Comparison of ENCODE assay signal across 29 cellular contexts in the genomic region with DNA sequence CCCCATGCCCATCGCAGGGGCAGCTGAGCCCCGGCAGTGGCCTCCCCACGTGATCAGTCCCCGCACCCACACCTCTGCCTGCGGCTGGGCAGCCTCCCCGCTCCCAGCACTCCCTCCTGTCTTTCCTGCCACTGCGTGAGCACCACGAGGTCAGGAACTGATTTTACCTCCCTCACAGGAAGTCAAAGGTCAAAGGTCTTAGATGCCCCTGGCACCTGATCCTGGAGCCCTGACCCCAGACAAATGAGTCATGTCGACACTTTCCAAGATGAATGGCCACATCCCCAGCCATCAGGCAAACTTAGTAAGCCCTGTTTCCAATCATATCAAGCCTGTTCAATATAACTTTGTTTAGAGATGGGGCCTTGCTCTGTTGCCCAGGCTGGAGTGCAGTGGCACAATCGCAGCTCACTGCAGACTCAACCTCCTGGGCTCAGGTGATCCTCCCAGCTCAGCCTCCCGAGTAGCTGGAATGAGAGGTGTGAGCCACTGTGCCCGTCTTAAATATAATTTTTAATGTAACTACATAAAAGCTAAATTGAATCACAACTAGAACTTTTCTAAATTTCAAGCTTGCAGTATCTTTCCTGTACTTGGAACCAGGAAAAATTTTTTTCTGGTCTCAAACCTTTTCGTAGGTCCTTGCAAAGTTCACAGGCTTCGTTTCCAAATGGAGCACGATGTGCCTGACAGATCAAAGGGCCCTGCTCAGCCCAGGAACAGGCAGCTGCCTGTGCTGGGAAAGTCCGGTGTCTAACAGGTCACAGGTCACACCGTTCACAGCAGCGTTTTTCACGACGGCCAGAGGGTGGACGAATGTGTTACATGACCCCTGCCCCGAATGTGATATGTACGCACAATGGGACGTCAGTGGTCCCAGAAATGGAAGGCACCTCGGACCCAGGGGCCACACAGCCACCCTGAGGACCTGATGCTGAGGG. TPM values are rescaled to one million over a fixed set of nuclear protein-coding genes. Genes with fewer than 3 reads are reported as not detected.
A peak's percentile ranks its signal among the peaks of the same experiment; 100 is the strongest.
DNase-seq lines count a peak whose midpoint lies in the region; ATAC-seq, FAIRE-seq and TF ChIP-seq lines count a peak whose summit lies in the region.
"Had no signal": no experiment of that assay in that cellular context is flagged by ENCODE, and none has a peak within 500 bp of the region (broad histone marks: within the 10 kb centered on the region; RNA-seq: fewer than 3 reads in every experiment).

No MANE protein-coding gene starts in this region.

- H3K9me3 ChIP-seq in SK-N-SH (no peaks in the 10 kb centered on the region), HepG2 (ENCODE audit: low read length) (peaks cover 8% of the 10 kb centered on the region; the same call in 1 of the 2 replicates), small intestine (ENCODE audit: control insufficient read depth, low read depth) (peaks cover 1% of the 10 kb centered on the region)

- in situ Hi-C loops in HepG2 (cut with HindIII; ENCODE audit: extremely low pct_ligation_motif_present, low pct_unique_long_range_greater_than_20kb), result loop anchor here (5.0 kb wide), 1 partner anchor 191 kb away; no protein-coding TSS in a partner anchor

- no peak overlapping the region for H3K9ac ChIP-seq in SK-N-SH
- peak overlapping the region; percentile 34; the same call in 1 of the 2 replicates for H3K9ac ChIP-seq in HepG2 (ENCODE audit: insufficient read depth, low read depth, low read length)

- peaks cover 6% of the 10 kb centered on the region for H3F3A ChIP-seq in SK-N-SH (replicated peaks; ENCODE audit: insufficient read depth)

- no peak for TF ChIP-seq POLR2A in HepG2 (IDR thresholded peaks at IDR 0.05; ENCODE audit: insufficient read depth in 1 of 2, low read depth in 2 of 2, low read length in 2 of 2)

- TF ChIP-seq CTCF in SK-N-SH (IDR thresholded peaks at IDR 0.05) (no peak), choroid plexus epithelial cell (conservative IDR thresholded peaks at IDR 0.05; ENCODE audit: low read depth, low read length) (no peak), HepG2 (CRISPR knock-in tag; IDR thresholded peaks at IDR 0.05) (peak; percentile 9; the same call in 1 of the 2 replicates)

- no peak overlapping the region for H3K4me3 ChIP-seq in SK-N-SH (ENCODE audit: low read depth in 2 of 2, low read length in 1 of 2)
- no peak overlapping the region for H3K4me3 ChIP-seq in choroid plexus epithelial cell (ENCODE audit: low read depth, low read length)
- H3K4me3 ChIP-seq in HepG2 (replicated peaks in 1 of 3; ENCODE audit: insufficient read depth in 1 of 3, low read depth in 2 of 3, low read length in 3 of 3), result peak overlapping the region in 1 of 3 experiments; percentile 44; a peak in 2 of 6 replicates
- H3K4me3 ChIP-seq in small intestine (ENCODE audit: low read depth in 1 of 2, low read length in 2 of 2), result no peak overlapping the region
- H3K4me3 ChIP-seq: breast epithelium, sigmoid colon, stomach, tibial nerve had no signal

- FAIRE-seq in HepG2 (lab: Jason Lieb, UNC) (peak; percentile 93), small intestine (lab: Jason Lieb, UNC) (no peak)
- FAIRE-seq: GM18507 had no signal

- CTCF ChIA-PET in SK-N-SH (lab: Yijun Ruan, JAX), result interaction anchor here (0.7 to 7.2 kb wide), 6 partner anchors 6 to 257 kb away, joined by 3 to 122 read pairs (median 10); no protein-coding TSS in a partner anchor
- CTCF ChIA-PET in HepG2 (lab: Yijun Ruan, JAX; ENCODE audit: low intra/inter-chr PET ratio, low total read pairs), result no interaction called here

- peaks cover 77% of the 10 kb centered on the region for H3K27me3 ChIP-seq in SK-N-SH (ENCODE audit: insufficient read depth)
- H3K27me3 ChIP-seq in HepG2 (ENCODE audit: control insufficient read depth in 1 of 2, insufficient read depth in 2 of 2, low read length in 2 of 2), result peaks cover 0 to 27% of the 10 kb centered on the region in 2 experiments; a peak in 4 of 5 replicates
- H3K27me3 ChIP-seq in small intestine (ENCODE audit: control insufficient read depth in 2 of 2, insufficient read depth in 2 of 2, low read length in 2 of 2), result peaks cover 2 to 5% of the 10 kb centered on the region in 2 donors

- intact Hi-C loops in HepG2 (cut with micrococcal nuclease; ENCODE audit: unreplicated experiment), result loop anchor here (1.0 kb wide), 1 partner anchor 14 kb away; no protein-coding TSS in a partner anchor

- no TSS peak for BruUV-seq in HepG2 (replicated peaks; lab: Mats Ljungman, UMichigan)

- H3K36me3 ChIP-seq in SK-N-SH (replicated peaks in 1 of 2; ENCODE audit: control insufficient read depth in 1 of 2, insufficient read depth in 2 of 2, low read length in 1 of 2) (no peaks in the 10 kb centered on the region), HepG2 (replicated peaks in 1 of 2; ENCODE audit: control insufficient read depth in 1 of 2, insufficient read depth in 2 of 2, low read length in 2 of 2) (no peaks in the 10 kb centered on the region), small intestine (ENCODE audit: control insufficient read depth in 2 of 2, insufficient read depth in 2 of 2, low read length in 2 of 2) (no peaks in the 10 kb centered on the region)
- H3K36me3 ChIP-seq: breast epithelium, sigmoid colon, stomach, tibial nerve had no signal

- TF ChIP-seq RAD21 in SK-N-SH (IDR thresholded peaks at IDR 0.05; ENCODE audit: low read length), result no peak
- TF ChIP-seq RAD21 in HepG2 (CRISPR knock-in tag; IDR thresholded peaks at IDR 0.05), result no peak

- TF ChIP-seq EP300 in SK-N-SH (IDR thresholded peaks at IDR 0.05; ENCODE audit: borderline replicate concordance in 1 of 2, low read depth in 1 of 2, low read length in 1 of 2) (no peak), HepG2 (IDR thresholded peaks at IDR 0.05; ENCODE audit: low read depth in 2 of 2, low read length in 2 of 2) (peak in 1 of 2 experiments; percentile 55; a peak in 2 of 4 replicates), HepG2 (CRISPR knock-in tag; IDR thresholded peaks at IDR 0.05; ENCODE audit: borderline replicate concordance) (0 out of 2 replicates have a peak, but pooled peaks have one; percentile 25)

- DNase-seq in SK-N-SH (peak; percentile 34), choroid plexus epithelial cell (ENCODE audit: low read depth) (peak; percentile 27), HepG2 (ENCODE audit: low spot score) (peak; percentile 83), small intestine (peak; percentile 23)
- DNase-seq: 8988T; activated T-cell treated with anti-CD3 and anti-CD28 coated beads, Interleukin-2, amount 50 U/mL, for 24 hours; amygdala; CD8-positive, alpha-beta T cell; DMS153; GDM1; glutamatergic neuron; GOT3; KBM-7; natural killer cell; NCI-H1436 treated with DMSO at 0.1 percent for 48 hours; OCI-M1; Right ventricle myocardium superior; sigmoid colon; stomach had no signal

- H3K4me2 ChIP-seq in SK-N-SH (no peak overlapping the region), HepG2 (ENCODE audit: low read depth, low read length) (peak overlapping the region; percentile 70)

- H2AFZ ChIP-seq in SK-N-SH (ENCODE audit: low read depth) (no peak overlapping the region), HepG2 (ENCODE audit: low read length) (no peak overlapping the region)

- H3K79me2 ChIP-seq in SK-N-SH (ENCODE audit: insufficient read depth) (no peaks in the 10 kb centered on the region), HepG2 (ENCODE audit: insufficient read depth, low read length) (no peaks in the 10 kb centered on the region)

- H3K4me1 ChIP-seq in SK-N-SH (ENCODE audit: control insufficient read depth in 1 of 2, insufficient read depth in 2 of 2, low read depth in 1 of 2, low read length in 1 of 2), result peaks cover 0 to 22% of the 10 kb centered on the region in 2 experiments; a peak in 1 of 4 replicates
- H3K4me1 ChIP-seq in HepG2 (ENCODE audit: insufficient read depth, low read length), result peaks cover 39% of the 10 kb centered on the region
- no peaks in the 10 kb centered on the region for H3K4me1 ChIP-seq in small intestine (ENCODE audit: control insufficient read depth in 2 of 2, insufficient read depth in 1 of 2, low read depth in 1 of 2, low read length in 1 of 2)
- H3K4me1 ChIP-seq: breast epithelium had no signal

- POLR2A ChIA-PET in SK-N-SH (lab: Yijun Ruan, JAX) (no interaction called here), HepG2 (lab: Yijun Ruan, JAX) (no interaction called here)

- ATAC-seq in SK-N-SH treated with all-trans-retinoic acid at 6 μM for 48 hours (no peak), HepG2 (peak; percentile 91), HG03139 (IDR thresholded peaks at IDR 0.05; ENCODE audit: unreplicated experiment) (no peak), GM21576 (IDR thresholded peaks at IDR 0.05; ENCODE audit: unreplicated experiment) (no peak), HG03378 (IDR thresholded peaks at IDR 0.05; ENCODE audit: unreplicated experiment) (no peak)
- ATAC-seq: CD8-positive, alpha-beta T cell; natural killer cell had no signal

- H3K27ac ChIP-seq in SK-N-SH (ENCODE audit: low read depth in 2 of 2, low read length in 1 of 2) (no peak overlapping the region), HepG2 (ENCODE audit: extremely low read length, insufficient read depth, low read length) (peak overlapping the region; percentile 65), small intestine (ENCODE audit: low read depth in 1 of 2, low read length in 1 of 2) (no peak overlapping the region)
- H3K27ac ChIP-seq: breast epithelium, sigmoid colon, stomach, tibial nerve had no signal

- H4K20me1 ChIP-seq in SK-N-SH (ENCODE audit: insufficient read depth), result no peaks in the 10 kb centered on the region
- no peaks in the 10 kb centered on the region for H4K20me1 ChIP-seq in HepG2 (ENCODE audit: insufficient read depth, low read length)

- WGBS in SK-N-SH (ENCODE audit: low lambda C conversion rate), result 53% methylated on average over 22 of the region's 25 CpGs
- WGBS in HepG2 (ENCODE audit: low lambda C conversion rate), result 2% methylated on average over 24 of the region's 25 CpGs
- 20 to 46% (median 33%) methylated on average over 25 of the region's 25 CpGs for WGBS in small intestine, 3 donors

- H3K9me2 ChIP-seq in SK-N-SH, result no peaks in the 10 kb centered on the region

RNA-seq across cellular contexts. Expression of a gene that starts 1.9 kb away (rescaled TPM):
- polyA plus RNA-seq in SK-N-SH (2012; rRNA removed) (0.44 and 1.1 TPM in 2 replicates), HepG2 (2011; rRNA removed) (0.14 TPM in 1 of 2 replicates, not detected in the other), small intestine (under 1 TPM in 1 of 3 donors, not detected in 2; 0.85 TPM)
- polyA plus RNA-seq in SK-N-SH (2012; cell fraction: cytosol; rRNA removed), result 0.04 and 0.10 TPM in 2 replicates
- polyA plus RNA-seq in SK-N-SH (2012; cell fraction: nucleus; rRNA removed), result 6.2 and 6.7 TPM in 2 replicates
- not detected in 2 replicates for total RNA-seq in HepG2 (2016; rRNA removed; fragmentation: Illumina TruSeq; extraction: Trizol)
- not detected in 2 replicates for total RNA-seq in HepG2 (2016; cell fraction: cytosol; rRNA removed; fragmentation: Illumina TruSeq; extraction: Trizol; ENCODE audit: low read depth)
- not detected in 2 replicates for total RNA-seq in HepG2 (2016; cell fraction: insoluble cytoplasmic fraction; rRNA removed; fragmentation: Illumina TruSeq; extraction: Trizol)
- not detected in 2 replicates for total RNA-seq in HepG2 (2016; cell fraction: membrane; rRNA removed; fragmentation: Illumina TruSeq; extraction: Trizol)
- not detected in 2 replicates for total RNA-seq in HepG2 (2016; cell fraction: nucleus; rRNA removed; fragmentation: Illumina TruSeq; extraction: Trizol)
- polyA plus RNA-seq in HepG2 (2011; cell fraction: cytosol; rRNA removed), result 0.05 and 0.09 TPM in 2 replicates
- 0.57 TPM in 1 of 2 replicates, not detected in the other for polyA plus RNA-seq in HepG2 (2011; cell fraction: nucleus; rRNA removed)
- polyA plus RNA-seq in HepG2 (2012), result not detected in 2 replicates
- polyA plus RNA-seq in HepG2 (2016; cell fraction: cytosol; fragmentation: Illumina TruSeq; extraction: Trizol; ENCODE audit: low read depth), result not detected in 2 replicates
- polyA plus RNA-seq in HepG2 (2016; cell fraction: insoluble cytoplasmic fraction; fragmentation: Illumina TruSeq; extraction: Trizol; ENCODE audit: low read depth), result not detected in 2 replicates
- not detected in 2 replicates for polyA plus RNA-seq in HepG2 (2016; cell fraction: membrane; fragmentation: Illumina TruSeq; extraction: Trizol; ENCODE audit: low read depth)
- polyA plus RNA-seq in HepG2 (2016; cell fraction: nucleus; fragmentation: Illumina TruSeq; extraction: Trizol; ENCODE audit: insufficient read depth, low read depth), result not detected in 2 replicates
- not detected in 2 replicates for polyA minus RNA-seq in HepG2 (2011; rRNA and poly(A)+ RNA removed; ENCODE audit: low replicate concordance)
- not detected in 2 replicates for polyA minus RNA-seq in HepG2 (2011; cell fraction: cytosol; rRNA and poly(A)+ RNA removed)
- polyA minus RNA-seq in HepG2 (2011; cell fraction: nucleus; rRNA and poly(A)+ RNA removed), result not detected in 2 replicates
- total RNA-seq: activated CD8-positive, alpha-beta memory T cell treated with anti-CD3 and anti-CD28 coated beads for 36 hours; CD8-positive, alpha-beta T cell; mesothelial cell of epicardium; natural killer cell; NCI-H460; Right ventricle myocardium superior; stomach; tibial nerve had no signal

RNA-seq across cellular contexts. Expression of a gene that starts 10.1 kb away (rescaled TPM):
- polyA plus RNA-seq in SK-N-SH (2012; rRNA removed), result 0.03 TPM in 1 of 2 replicates, not detected in the other
- polyA plus RNA-seq in SK-N-SH (2012; cell fraction: cytosol; rRNA removed), result not detected in 2 replicates
- 0.02 and 0.15 TPM in 2 replicates for polyA plus RNA-seq in SK-N-SH (2012; cell fraction: nucleus; rRNA removed)
- total RNA-seq in HepG2 (2016; rRNA removed; fragmentation: Illumina TruSeq; extraction: Trizol), result not detected in 2 replicates
- total RNA-seq in HepG2 (2016; cell fraction: cytosol; rRNA removed; fragmentation: Illumina TruSeq; extraction: Trizol; ENCODE audit: low read depth), result not detected in 2 replicates
- not detected in 2 replicates for total RNA-seq in HepG2 (2016; cell fraction: insoluble cytoplasmic fraction; rRNA removed; fragmentation: Illumina TruSeq; extraction: Trizol)
- total RNA-seq in HepG2 (2016; cell fraction: membrane; rRNA removed; fragmentation: Illumina TruSeq; extraction: Trizol), result not detected in 2 replicates
- not detected in 2 replicates for total RNA-seq in HepG2 (2016; cell fraction: nucleus; rRNA removed; fragmentation: Illumina TruSeq; extraction: Trizol)
- not detected in 2 replicates for polyA plus RNA-seq in HepG2 (2011; rRNA removed)
- not detected in 2 replicates for polyA plus RNA-seq in HepG2 (2011; cell fraction: cytosol; rRNA removed)
- not detected in 2 replicates for polyA plus RNA-seq in HepG2 (2011; cell fraction: nucleus; rRNA removed)
- polyA plus RNA-seq in HepG2 (2012), result not detected in 2 replicates
- polyA plus RNA-seq in HepG2 (2016; cell fraction: cytosol; fragmentation: Illumina TruSeq; extraction: Trizol; ENCODE audit: low read depth), result not detected in 2 replicates
- not detected in 2 replicates for polyA plus RNA-seq in HepG2 (2016; cell fraction: insoluble cytoplasmic fraction; fragmentation: Illumina TruSeq; extraction: Trizol; ENCODE audit: low read depth)
- polyA plus RNA-seq in HepG2 (2016; cell fraction: membrane; fragmentation: Illumina TruSeq; extraction: Trizol; ENCODE audit: low read depth), result not detected in 2 replicates
- not detected in 2 replicates for polyA plus RNA-seq in HepG2 (2016; cell fraction: nucleus; fragmentation: Illumina TruSeq; extraction: Trizol; ENCODE audit: insufficient read depth, low read depth)
- polyA minus RNA-seq in HepG2 (2011; rRNA and poly(A)+ RNA removed; ENCODE audit: low replicate concordance), result not detected in 2 replicates
- polyA minus RNA-seq in HepG2 (2011; cell fraction: cytosol; rRNA and poly(A)+ RNA removed), result not detected in 2 replicates
- polyA minus RNA-seq in HepG2 (2011; cell fraction: nucleus; rRNA and poly(A)+ RNA removed), result not detected in 2 replicates
- polyA plus RNA-seq in small intestine, result 1 to 10 TPM in 1 of 3 donors, not detected in 2; 1.9 TPM
- total RNA-seq: activated CD8-positive, alpha-beta memory T cell treated with anti-CD3 and anti-CD28 coated beads for 36 hours; CD8-positive, alpha-beta T cell; natural killer cell; NCI-H460; Right ventricle myocardium superior; stomach; tibial nerve had no signal

Comparison
In these comparisons a context has a peak if more than half of its experiments do, and no peak if none do; other contexts are left out.
1. DNase-seq: peak in every context shown above with its lines; median percentile 83 in HepG2; 34 in SK-N-SH; 27 in choroid plexus epithelial cell; 23 in small intestine.